In genomic region chr15:64144565-64145281, GRCh38 we compare ENCODE assay signal across 10 cellular contexts. TPM values are rescaled to one million over a fixed set of nuclear protein-coding genes. Genes with fewer than 3 reads are reported as not detected.
DNase-seq lines count a peak whose midpoint lies in the region; ATAC-seq and FAIRE-seq lines count a peak whose summit lies in the region.
"Had no signal": no experiment of that assay in that cellular context is flagged by ENCODE, and none has a peak within 500 bp of the region (broad histone marks: within the 10 kb centered on the region; RNA-seq: fewer than 3 reads in every experiment).

No MANE protein-coding gene starts in this region.

- ATAC-seq in GM18858 (IDR thresholded peaks at IDR 0.05; ENCODE audit: unreplicated experiment) (peak; percentile 46), GM21723 (IDR thresholded peaks at IDR 0.05; ENCODE audit: unreplicated experiment) (peak; percentile 63), HG03558 (IDR thresholded peaks at IDR 0.05; ENCODE audit: extremely low read depth, unreplicated experiment) (peak; percentile 50)
- ATAC-seq: foreskin keratinocyte had no signal

- no peak for FAIRE-seq in urothelium cell line (lab: Jason Lieb, UNC)

- in situ Hi-C loops in ACHN (cut with HindIII; ENCODE audit: low pct_ligation_motif_present, low pct_unique_long_range_greater_than_20kb, low sequenced_read_pairs) = no loop called here

- DNase-seq in myocyte (ENCODE audit: low read depth) = peak; percentile 62
- DNase-seq in urothelium cell line (ENCODE audit: low spot score) = no peak
- DNase-seq in central memory CD4-positive, alpha-beta T cell = no peak
- DNase-seq in middle frontal gyrus (ENCODE audit: extremely low spot score, low spot score) = no peak
- DNase-seq in ACHN = no peak
- DNase-seq: foreskin keratinocyte, thyroid gland had no signal

RNA-seq across cellular contexts. Expression of gene SNX22, which starts 6.8 kb away (rescaled TPM):
- total RNA-seq in myocyte = 0.16 TPM in 1 of 2 replicates, not detected in the other
- 2.0 TPM for polyA plus RNA-seq in myocyte (2012)

RNA-seq across cellular contexts. Expression of gene PPIB, which starts 18.1 kb away (rescaled TPM):
- 215 and 241 TPM in 2 replicates for total RNA-seq in myocyte
- polyA plus RNA-seq in myocyte (2012) = 814 TPM

RNA-seq across cellular contexts. Expression of gene SNX1, which starts 48.9 kb away (rescaled TPM):
- 24.4 and 27.8 TPM in 2 replicates for total RNA-seq in myocyte
- 60.0 TPM for polyA plus RNA-seq in myocyte (2012)

RNA-seq across cellular contexts. Expression of gene CIAO2A, which starts 51.1 kb away (rescaled TPM):
- 46.3 and 55.7 TPM in 2 replicates for total RNA-seq in myocyte
- 29.5 TPM for polyA plus RNA-seq in myocyte (2012)
